ENCODE assay signal across 8 cellular contexts in genomic region chr5:94845696-94846095, GRCh38.
ATAC-seq and TF ChIP-seq lines count a peak whose summit lies in the region.
"Not testable (repeated sequence)": the region's sequence is repeated elsewhere in the genome, so short reads cannot be mapped to it uniquely, and the experiment has no call there.

No MANE protein-coding gene starts in this region.

- not testable (repeated sequence) for TF ChIP-seq CTCF in OCI-LY1 (IDR thresholded peaks at IDR 0.05; ENCODE audit: low read length)

- not testable (repeated sequence) for H3K9ac ChIP-seq in OCI-LY1 (ENCODE audit: low read length)

- H3K9me2 ChIP-seq in OCI-LY1 (ENCODE audit: low read depth, low read length) = not testable (repeated sequence)

- H3K4me2 ChIP-seq in OCI-LY1 (ENCODE audit: low read length) = not testable (repeated sequence)

- H3K36me3 ChIP-seq in OCI-LY1 (ENCODE audit: insufficient read depth, low read length) = not testable (repeated sequence)

- not testable (repeated sequence) for H3F3A ChIP-seq in OCI-LY1 (ENCODE audit: insufficient read depth, low read length)

- peak; percentile 53 for ATAC-seq in GM18502 (IDR thresholded peaks at IDR 0.05; ENCODE audit: poor library complexity, unreplicated experiment)
- ATAC-seq in GM18870 (IDR thresholded peaks at IDR 0.05; ENCODE audit: unreplicated experiment) = peak; percentile 54
- ATAC-seq in GM19395 (IDR thresholded peaks at IDR 0.05; ENCODE audit: unreplicated experiment) = peak; percentile 47
- ATAC-seq in GM21423 (IDR thresholded peaks at IDR 0.05; ENCODE audit: unreplicated experiment) = peak; percentile 42
- ATAC-seq in HG02678 (IDR thresholded peaks at IDR 0.05; ENCODE audit: unreplicated experiment) = peak; percentile 56
- peak; percentile 57 for ATAC-seq in HG03045 (IDR thresholded peaks at IDR 0.05; ENCODE audit: unreplicated experiment)
- peak; percentile 50 for ATAC-seq in HG03432 (IDR thresholded peaks at IDR 0.05; ENCODE audit: unreplicated experiment)

- H3K79me2 ChIP-seq in OCI-LY1 (ENCODE audit: insufficient read depth, low read length) = not testable (repeated sequence)

- not testable (repeated sequence) for H4K20me1 ChIP-seq in OCI-LY1 (ENCODE audit: insufficient read depth, low read length)

- not testable (repeated sequence) for H2AFZ ChIP-seq in OCI-LY1 (ENCODE audit: low read length)

- not testable (repeated sequence) for H3K4me3 ChIP-seq in OCI-LY1 (ENCODE audit: low read depth, low read length, poor library complexity, severe bottlenecking)

- H3K27ac ChIP-seq in OCI-LY1 (ENCODE audit: low read depth, low read length, poor library complexity, severe bottlenecking) = peak overlapping the region; percentile 93

- H3K27me3 ChIP-seq in OCI-LY1 (ENCODE audit: insufficient read depth, low read length) = not testable (repeated sequence)

- not testable (repeated sequence) for H3K9me3 ChIP-seq in OCI-LY1 (ENCODE audit: low read length)

- peaks cover 82% of the 10 kb centered on the region for H3K4me1 ChIP-seq in OCI-LY1 (ENCODE audit: insufficient read depth, low read length, severe bottlenecking)
